1 cellular context compared by ENCODE assay signal in the genomic region with DNA sequence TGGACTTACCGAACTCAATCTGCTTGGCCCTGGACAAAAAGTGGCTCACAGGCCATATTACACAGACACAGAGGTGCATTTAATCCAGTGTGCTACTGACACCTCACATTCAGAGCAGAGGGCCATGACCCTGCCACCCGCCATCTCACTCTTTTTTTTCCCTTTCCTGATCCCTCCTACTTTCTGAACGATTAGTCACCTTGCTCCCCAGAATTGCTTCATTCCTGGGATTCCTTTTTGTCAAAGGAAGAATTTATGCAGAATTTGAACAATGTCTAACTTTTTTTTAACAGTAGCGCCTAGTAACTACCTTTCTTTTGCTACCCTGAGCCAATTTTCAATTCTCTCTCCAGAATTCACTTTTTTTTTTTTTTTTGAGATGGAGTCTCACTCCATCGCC.
TF ChIP-seq lines count a peak whose summit lies in the region.

No MANE protein-coding gene starts in this region.

TF ChIP-seq in SK-N-SH, 30 proteins besides CTCF, POLR2A, EP300 and RAD21 (continued from another document):
- TF ChIP-seq IRF3 (IDR thresholded peaks at IDR 0.05; ENCODE audit: low read depth, low read length) (no peak), SMC3 (IDR thresholded peaks at IDR 0.05; ENCODE audit: low read depth, low read length) (no peak), NFIC (IDR thresholded peaks at IDR 0.05; ENCODE audit: borderline replicate concordance) (no peak), SIN3A (IDR thresholded peaks at IDR 0.05; ENCODE audit: borderline replicate concordance, low read depth, low read length) (no peak), MAX (IDR thresholded peaks at IDR 0.05; ENCODE audit: low read depth) (no peak), MEF2A (IDR thresholded peaks at IDR 0.05; ENCODE audit: borderline replicate concordance, low read depth) (no peak), YY1 (IDR thresholded peaks at IDR 0.05; ENCODE audit: low read depth) (no peak), NRF1 (IDR thresholded peaks at IDR 0.05; ENCODE audit: low read depth, low read length) (no peak)
